ENCODE assay signal across 8 cellular contexts in genomic region chr17:38706625-38707298, GRCh38. TPM values are rescaled to one million over a fixed set of nuclear protein-coding genes. Genes with fewer than 3 reads are reported as not detected.
DNase-seq lines count a peak whose midpoint lies in the region; ATAC-seq and TF ChIP-seq lines count a peak whose summit lies in the region.

No MANE protein-coding gene starts in this region.

- CTCF ChIA-PET in activated CD4-positive, alpha-beta T cell treated with anti-CD3 and anti-CD28 coated beads for 36 hours (lab: Charles Lee): interaction anchor here (0.6 to 2.4 kb wide), 10 partner anchors 11 to 91 kb away, joined by 3 to 16 read pairs (median 5); partner anchors contain the start of genes EPOP and PSMB3
- CTCF ChIA-PET in activated CD8-positive, alpha-beta T cell treated with anti-CD3 and anti-CD28 coated beads for 36 hours (lab: Charles Lee): interaction anchor here (0.7 to 3.3 kb wide), 9 partner anchors 9 to 39 kb away, joined by 3 to 15 read pairs (median 6); partner anchors contain the start of gene CISD3

- POLR2A ChIA-PET in activated CD4-positive, alpha-beta T cell treated with anti-CD3 and anti-CD28 coated beads for 36 hours (lab: Charles Lee): interaction anchor here (0.5 to 1.6 kb wide), 5 partner anchors 8 to 45 kb away, joined by 3 to 5 read pairs (median 4); no protein-coding TSS in a partner anchor
- POLR2A ChIA-PET in activated CD8-positive, alpha-beta T cell treated with anti-CD3 and anti-CD28 coated beads for 36 hours (lab: Charles Lee): interaction anchor here (0.6 to 18.4 kb wide), 9 partner anchors 13 to 1409 kb away, joined by 3 to 390 read pairs (median 4); partner anchors contain the start of genes CISD3, EPOP and PSMB3

- no peaks in the 10 kb centered on the region for H3K27me3 ChIP-seq in psoas muscle (ENCODE audit: insufficient read depth in 3 of 3, low read length in 2 of 3)

- peak overlapping the region; percentile 98 for H3K27ac ChIP-seq in psoas muscle

- H3K4me3 Mint-ChIP-seq in activated CD4-positive, alpha-beta T cell treated with anti-CD3 and anti-CD28 coated beads for 36 hours: peak overlapping the region; percentile 95
- peak overlapping the region; percentile 98 for H3K4me3 Mint-ChIP-seq in activated CD8-positive, alpha-beta T cell treated with anti-CD3 and anti-CD28 coated beads for 36 hours

- intact Hi-C loops in activated CD4-positive, alpha-beta T cell treated with anti-CD3 and anti-CD28 coated beads for 36 hours (cut with DNase I, micrococcal nuclease): no loop called here
- intact Hi-C loops in activated CD8-positive, alpha-beta T cell treated with anti-CD3 and anti-CD28 coated beads for 36 hours (cut with micrococcal nuclease): no loop called here
- intact Hi-C loops in psoas muscle (cut with DNase I): no loop called here

- peaks cover 0 to 43% of the 10 kb centered on the region in 2 donors for H3K36me3 ChIP-seq in psoas muscle (ENCODE audit: insufficient read depth in 1 of 2, low read depth in 1 of 2)

- H3K4me1 Mint-ChIP-seq in activated CD4-positive, alpha-beta T cell treated with anti-CD3 and anti-CD28 coated beads for 36 hours: peaks cover 50% of the 10 kb centered on the region
- peaks cover 44% of the 10 kb centered on the region for H3K4me1 Mint-ChIP-seq in activated CD8-positive, alpha-beta T cell treated with anti-CD3 and anti-CD28 coated beads for 36 hours (ENCODE audit: low read depth)

- H3K27ac Mint-ChIP-seq in activated CD4-positive, alpha-beta T cell treated with anti-CD3 and anti-CD28 coated beads for 36 hours: peak overlapping the region; percentile 93
- H3K27ac Mint-ChIP-seq in activated CD8-positive, alpha-beta T cell treated with anti-CD3 and anti-CD28 coated beads for 36 hours: peak overlapping the region; percentile 90

- 20 to 32% (median 26%) methylated on average over 14 of the region's 14 CpGs for WGBS in psoas muscle, 3 donors

- TF ChIP-seq CTCF in activated CD8-positive, alpha-beta T cell treated with anti-CD3 and anti-CD28 coated beads for 36 hours (IDR thresholded peaks at IDR 0.05): no peak
- TF ChIP-seq CTCF in fibroblast of mammary gland (conservative IDR thresholded peaks at IDR 0.05; ENCODE audit: control insufficient read depth, insufficient read depth, low read depth, low read length) (no peak), psoas muscle (IDR thresholded peaks at IDR 0.05) (no peak)

- peaks cover 57% of the 10 kb centered on the region for H3K4me1 ChIP-seq in psoas muscle

- H3K9me3 Mint-ChIP-seq in activated CD4-positive, alpha-beta T cell treated with anti-CD3 and anti-CD28 coated beads for 36 hours (ENCODE audit: low read depth): no peaks in the 10 kb centered on the region
- H3K9me3 Mint-ChIP-seq in activated CD8-positive, alpha-beta T cell treated with anti-CD3 and anti-CD28 coated beads for 36 hours: no peaks in the 10 kb centered on the region

- H3K4me3 ChIP-seq in fibroblast of mammary gland (ENCODE audit: control insufficient read depth, low read depth, low read length) (peak overlapping the region; percentile 75), psoas muscle (peak overlapping the region; percentile 97)

- H3K9me3 ChIP-seq in psoas muscle: no peaks in the 10 kb centered on the region

- ATAC-seq in activated CD4-positive, alpha-beta T cell treated with anti-CD3 and anti-CD28 coated beads for 36 hours: no peak
- peak; percentile 9 for ATAC-seq in activated CD8-positive, alpha-beta T cell treated with anti-CD3 and anti-CD28 coated beads for 36 hours
- ATAC-seq in psoas muscle (no peak), GM21367 (IDR thresholded peaks at IDR 0.05; ENCODE audit: unreplicated experiment) (no peak)

- H3K27me3 Mint-ChIP-seq in activated CD4-positive, alpha-beta T cell treated with anti-CD3 and anti-CD28 coated beads for 36 hours: no peaks in the 10 kb centered on the region
- no peaks in the 10 kb centered on the region for H3K27me3 Mint-ChIP-seq in activated CD8-positive, alpha-beta T cell treated with anti-CD3 and anti-CD28 coated beads for 36 hours

- H3K36me3 Mint-ChIP-seq in activated CD4-positive, alpha-beta T cell treated with anti-CD3 and anti-CD28 coated beads for 36 hours (ENCODE audit: low read depth): peaks cover 67% of the 10 kb centered on the region
- H3K36me3 Mint-ChIP-seq in activated CD8-positive, alpha-beta T cell treated with anti-CD3 and anti-CD28 coated beads for 36 hours (ENCODE audit: low read depth): peaks cover 60% of the 10 kb centered on the region

- peak; percentile 48 for DNase-seq in activated CD4-positive, alpha-beta T cell treated with anti-CD3 and anti-CD28 coated beads for 36 hours
- no peak for DNase-seq in activated CD4-positive, alpha-beta T cell treated with anti-CD3 and anti-CD28 coated beads for 1 hour
- peak; percentile 60 for DNase-seq in activated CD8-positive, alpha-beta T cell treated with anti-CD3 and anti-CD28 coated beads for 36 hours
- DNase-seq in fibroblast of mammary gland (ENCODE audit: low read depth) (peak; percentile 18), psoas muscle (no peak), A172 (ENCODE audit: low spot score) (no peak), NCI-H1105 treated with DMSO at 0.1 percent for 48 hours (lab: John Stamatoyannopoulos, UW) (no peak)

RNA-seq across cellular contexts. Expression of gene MLLT6, which starts 1.7 kb away (rescaled TPM):
- total RNA-seq in activated CD4-positive, alpha-beta T cell treated with anti-CD3 and anti-CD28 coated beads for 36 hours: 100 to 1,000 TPM; 168 to 174 TPM
- 100 to 1,000 TPM; 145 to 148 TPM for total RNA-seq in activated CD8-positive, alpha-beta T cell treated with anti-CD3 and anti-CD28 coated beads for 36 hours
- 100 to 1,000 TPM in 1 of 4 donors, 10 to 100 TPM in 3; 78.5 to 120 (median 84.9) TPM for total RNA-seq in psoas muscle
- 10 to 100 TPM; 16.3 to 50.2 (median 25.5) TPM for polyA plus RNA-seq in psoas muscle
- total RNA-seq in A172 (2014; rRNA removed; shearing (Covaris generic)): 17.4 and 21.4 TPM in 2 replicates

RNA-seq across cellular contexts. Expression of gene CISD3, which starts 23.4 kb away (rescaled TPM):
- 10 to 100 TPM; 49.4 to 58.6 TPM for total RNA-seq in activated CD4-positive, alpha-beta T cell treated with anti-CD3 and anti-CD28 coated beads for 36 hours
- 10 to 100 TPM; 43.2 to 44.2 TPM for total RNA-seq in activated CD8-positive, alpha-beta T cell treated with anti-CD3 and anti-CD28 coated beads for 36 hours
- total RNA-seq in psoas muscle: 10 to 100 TPM; 29.9 to 45.5 (median 37.4) TPM
- polyA plus RNA-seq in psoas muscle: 10 to 100 TPM; 39.6 to 83.6 (median 41.5) TPM
- 7.5 and 12.4 TPM in 2 replicates for total RNA-seq in A172 (2014; rRNA removed; shearing (Covaris generic))

RNA-seq across cellular contexts. Expression of gene EPOP, which starts 32.0 kb away (rescaled TPM):
- 10 to 100 TPM; 31.8 to 37.3 TPM for total RNA-seq in activated CD4-positive, alpha-beta T cell treated with anti-CD3 and anti-CD28 coated beads for 36 hours
- 10 to 100 TPM; 31.8 to 32.2 TPM for total RNA-seq in activated CD8-positive, alpha-beta T cell treated with anti-CD3 and anti-CD28 coated beads for 36 hours
- 1 to 10 TPM in 1 of 4 donors, under 1 TPM in 3; 0.21 to 1.2 (median 0.63) TPM for total RNA-seq in psoas muscle
- 1 to 10 TPM in 1 of 3 donors, under 1 TPM in 2; 0.21 to 1.1 (median 0.44) TPM for polyA plus RNA-seq in psoas muscle
- 3.0 and 3.7 TPM in 2 replicates for total RNA-seq in A172 (2014; rRNA removed; shearing (Covaris generic))

RNA-seq across cellular contexts. Expression of gene PCGF2, which starts 41.4 kb away (rescaled TPM):
- 1 to 10 TPM; 1.6 to 1.7 TPM for total RNA-seq in activated CD4-positive, alpha-beta T cell treated with anti-CD3 and anti-CD28 coated beads for 36 hours
- total RNA-seq in activated CD8-positive, alpha-beta T cell treated with anti-CD3 and anti-CD28 coated beads for 36 hours: 1 to 10 TPM in 1 of 2 experiments, under 1 TPM in 1; 0.50 to 1.2 TPM
- total RNA-seq in psoas muscle: 10 to 100 TPM in 1 of 4 donors, 1 to 10 TPM in 3; 7.1 to 10.8 (median 7.5) TPM
- polyA plus RNA-seq in psoas muscle: 1 to 10 TPM; 3.3 to 5.8 (median 5.1) TPM
- total RNA-seq in A172 (2014; rRNA removed; shearing (Covaris generic)): 8.2 and 9.9 TPM in 2 replicates

RNA-seq across cellular contexts. Expression of gene PSMB3, which starts 45.8 kb away (rescaled TPM):
- total RNA-seq in activated CD4-positive, alpha-beta T cell treated with anti-CD3 and anti-CD28 coated beads for 36 hours: 100 to 1,000 TPM; 337 to 396 TPM
- total RNA-seq in activated CD8-positive, alpha-beta T cell treated with anti-CD3 and anti-CD28 coated beads for 36 hours: 100 to 1,000 TPM; 275 to 279 TPM
- 100 to 1,000 TPM; 112 to 209 (median 184) TPM for total RNA-seq in psoas muscle
- 100 to 1,000 TPM; 286 to 463 (median 332) TPM for polyA plus RNA-seq in psoas muscle
- 484 and 521 TPM in 2 replicates for total RNA-seq in A172 (2014; rRNA removed; shearing (Covaris generic))

Comparison
In these comparisons a context has a peak if more than half of its experiments do, and no peak if none do; other contexts are left out.
1. DNase-seq: peak in activated CD4-positive, alpha-beta T cell treated with anti-CD3 and anti-CD28 coated beads for 36 hours (single experiment), activated CD8-positive, alpha-beta T cell treated with anti-CD3 and anti-CD28 coated beads for 36 hours (single experiment) and fibroblast of mammary gland (single experiment); none in activated CD4-positive, alpha-beta T cell treated with anti-CD3 and anti-CD28 coated beads for 1 hour (single experiment), psoas muscle (0 of 2), A172 (single experiment) and NCI-H1105 treated with DMSO at 0.1 percent for 48 hours (single experiment).